In genomic region chr12:39459027-39459434, GRCh38 we compare ENCODE assay signal across 1 cellular context.
A peak's percentile ranks its signal among the peaks of the same experiment; 100 is the strongest.
TF ChIP-seq lines count a peak whose summit lies in the region.

No MANE protein-coding gene starts in this region.

TF ChIP-seq in K562, 482 proteins besides CTCF, POLR2A, EP300 and RAD21 (continued from another document and continues in another):
- peak; percentile 71 for TF ChIP-seq ZNF592 (IDR thresholded peaks at IDR 0.05)
- TF ChIP-seq ZNF133 (CRISPR knock-in tag; IDR thresholded peaks at IDR 0.05) = no peak
- no peak for TF ChIP-seq CEBPB (tag; IDR thresholded peaks at IDR 0.05)
- TF ChIP-seq FOXA3 (CRISPR knock-in tag; conservative IDR thresholded peaks at IDR 0.05 in 1 of 2, IDR thresholded peaks at IDR 0.05 in 1 of 2) = no peak
- TF ChIP-seq U2AF1 (optimal IDR thresholded peaks at IDR 0.05; ENCODE audit: low read depth, low read length) = no peak
- TF ChIP-seq POLR3G (IDR thresholded peaks at IDR 0.05; ENCODE audit: extremely low read depth, insufficient read length, insufficient replicate concordance) = no peak
- no peak for TF ChIP-seq SNRNP70 (optimal IDR thresholded peaks at IDR 0.05; ENCODE audit: low read depth, low read length)
- no peak for TF ChIP-seq HMGXB4 (CRISPR knock-in tag; IDR thresholded peaks at IDR 0.05)
- no peak for TF ChIP-seq ZNF121 (CRISPR knock-in tag; conservative IDR thresholded peaks at IDR 0.05)
- no peak for TF ChIP-seq ATF1 (CRISPR knock-in tag; IDR thresholded peaks at IDR 0.05)
- TF ChIP-seq ATF1 (tag; IDR thresholded peaks at IDR 0.05) = 0 out of 2 replicates have a peak, but pooled peaks have one; percentile 8
- TF ChIP-seq FOXK1 (CRISPR knock-in tag; IDR thresholded peaks at IDR 0.05; ENCODE audit: borderline replicate concordance) = no peak
- no peak for TF ChIP-seq CREB3L1 (IDR thresholded peaks at IDR 0.05; ENCODE audit: borderline replicate concordance, low read depth)
- no peak for TF ChIP-seq TRIM28 (IDR thresholded peaks at IDR 0.05)
- TF ChIP-seq ZBTB5 (IDR thresholded peaks at IDR 0.05) = no peak
- no peak for TF ChIP-seq HCFC1 (IDR thresholded peaks at IDR 0.05; ENCODE audit: low read depth, low read length)
- TF ChIP-seq MYNN (IDR thresholded peaks at IDR 0.05) = no peak
- TF ChIP-seq MYNN (CRISPR knock-in tag; IDR thresholded peaks at IDR 0.05) = no peak
- TF ChIP-seq SLC30A9 (CRISPR knock-in tag; IDR thresholded peaks at IDR 0.05) = no peak
- no peak for TF ChIP-seq ZNF695 (CRISPR knock-in tag; IDR thresholded peaks at IDR 0.05)
- no peak for TF ChIP-seq GABPB2 (CRISPR knock-in tag; conservative IDR thresholded peaks at IDR 0.05)
- no peak for TF ChIP-seq SIX5 (IDR thresholded peaks at IDR 0.05; ENCODE audit: borderline replicate concordance in 1 of 2, insufficient read depth in 1 of 2, low read depth in 1 of 2, low read length in 2 of 2)
- TF ChIP-seq KDM5B (IDR thresholded peaks at IDR 0.05; ENCODE audit: insufficient replicate concordance, low read depth, low read length) = no peak
- no peak for TF ChIP-seq ARID3A (IDR thresholded peaks at IDR 0.05; ENCODE audit: borderline replicate concordance, low read depth, low read length)
- no peak for TF ChIP-seq NR1H2 (CRISPR knock-in tag; IDR thresholded peaks at IDR 0.05)
- no peak for TF ChIP-seq NFXL1 (CRISPR knock-in tag; IDR thresholded peaks at IDR 0.05)
- no peak for TF ChIP-seq ELK1 (CRISPR knock-in tag; IDR thresholded peaks at IDR 0.05)
- no peak for TF ChIP-seq CGGBP1 (CRISPR knock-in tag; IDR thresholded peaks at IDR 0.05)
- no peak for TF ChIP-seq BRD4 (IDR thresholded peaks at IDR 0.05)
- no peak for TF ChIP-seq TAF15 (IDR thresholded peaks at IDR 0.05; ENCODE audit: low read depth, low read length)
- no peak for TF ChIP-seq CREB5 (CRISPR knock-in tag; IDR thresholded peaks at IDR 0.05)
- no peak for TF ChIP-seq RBM25 (IDR thresholded peaks at IDR 0.05; ENCODE audit: low read depth, low read length, severe bottlenecking)
- TF ChIP-seq ILK (tag; IDR thresholded peaks at IDR 0.05; ENCODE audit: borderline replicate concordance, low read depth) = no peak
- TF ChIP-seq ZNF655 (CRISPR knock-in tag; IDR thresholded peaks at IDR 0.05) = no peak
- TF ChIP-seq TAF1 (IDR thresholded peaks at IDR 0.05; ENCODE audit: control insufficient read depth, extremely low read depth, insufficient read depth, low read length, severe bottlenecking) = no peak
- no peak for TF ChIP-seq ZKSCAN8 (CRISPR knock-in tag; IDR thresholded peaks at IDR 0.05)
- TF ChIP-seq MLX (CRISPR knock-in tag; conservative IDR thresholded peaks at IDR 0.05) = no peak
- TF ChIP-seq ZNF212 (CRISPR knock-in tag; IDR thresholded peaks at IDR 0.05) = no peak
- TF ChIP-seq NR2C1 (IDR thresholded peaks at IDR 0.05) = no peak
- TF ChIP-seq NR2C1 (tag; IDR thresholded peaks at IDR 0.05) = no peak
- TF ChIP-seq ESRRA (IDR thresholded peaks at IDR 0.05; ENCODE audit: borderline replicate concordance, low read depth) = no peak
- no peak for TF ChIP-seq ARHGAP35 (IDR thresholded peaks at IDR 0.05; ENCODE audit: partially characterized antibody)
- TF ChIP-seq MED1 (CRISPR knock-in tag; IDR thresholded peaks at IDR 0.05; ENCODE audit: borderline replicate concordance) = no peak
- no peak for TF ChIP-seq ZNF12 (CRISPR knock-in tag; IDR thresholded peaks at IDR 0.05)
- TF ChIP-seq KLF16 (IDR thresholded peaks at IDR 0.05) = no peak
- no peak for TF ChIP-seq HNRNPLL (IDR thresholded peaks at IDR 0.05; ENCODE audit: low read depth, low read length, poor library complexity, severe bottlenecking)
